10 cellular contexts compared by ENCODE assay signal in the genomic region with DNA sequence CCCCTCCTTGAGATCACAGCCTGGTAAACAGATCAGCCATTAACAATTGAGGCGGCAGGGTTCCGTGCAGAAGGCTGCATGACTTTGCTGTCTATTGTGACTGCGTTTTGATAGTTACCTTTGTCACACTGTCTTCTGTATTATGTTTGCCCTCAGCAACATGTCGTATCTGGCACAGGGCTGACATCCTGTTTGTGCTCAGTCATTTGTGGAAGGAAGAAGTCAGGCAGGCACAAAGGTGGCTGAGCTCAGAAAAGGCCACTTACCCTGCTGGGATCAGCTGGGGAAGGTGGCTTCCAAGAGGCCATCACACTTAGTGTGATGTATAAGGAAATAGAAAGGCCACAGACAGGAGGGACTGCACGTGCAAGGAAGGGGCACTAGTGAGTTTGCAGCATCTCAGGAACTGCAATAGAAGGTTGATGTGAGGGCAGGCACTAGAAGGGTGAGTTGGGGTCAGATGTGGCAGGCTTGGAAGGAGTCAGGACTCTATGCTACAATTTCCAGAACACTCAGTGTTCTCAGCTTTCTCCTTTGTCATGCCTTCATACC. TPM values are rescaled to one million over a fixed set of nuclear protein-coding genes. Genes with fewer than 3 reads are reported as not detected.
DNase-seq lines count a peak whose midpoint lies in the region; ATAC-seq and TF ChIP-seq lines count a peak whose summit lies in the region.
"Had no signal": no experiment of that assay in that cellular context is flagged by ENCODE, and none has a peak within 500 bp of the region (broad histone marks: within the 10 kb centered on the region; RNA-seq: fewer than 3 reads in every experiment).

No MANE protein-coding gene starts in this region.

- H3K27ac Mint-ChIP-seq in T-helper 17 cell: peak overlapping the region; percentile 19
- H3K27ac Mint-ChIP-seq in endodermal cell: no peak overlapping the region
- no peak overlapping the region for H3K27ac Mint-ChIP-seq in progenitor cell of endocrine pancreas

- H3K9ac ChIP-seq in stomach smooth muscle (ENCODE audit: low read length in 2 of 2): no peak overlapping the region
- no peak overlapping the region for H3K9ac ChIP-seq in endodermal cell (ENCODE audit: extremely low read depth, low read length, poor library complexity, severe bottlenecking)

- WGBS in endodermal cell (ENCODE audit: insufficient coverage in 1 of 2, insufficient read length in 1 of 2), 2 experiments: 76 to 90% methylated on average over 4 to 5 of the region's 5 CpGs

- TF ChIP-seq CTCF in endodermal cell (conservative IDR thresholded peaks at IDR 0.05) (no peak), progenitor cell of endocrine pancreas (IDR thresholded peaks at IDR 0.05; ENCODE audit: unreplicated experiment) (no peak)

- H3K27me3 ChIP-seq in stomach smooth muscle (ENCODE audit: control insufficient read depth in 1 of 2, insufficient read depth in 2 of 2, low read length in 2 of 2) (no peaks in the 10 kb centered on the region), endodermal cell (ENCODE audit: control insufficient read depth, insufficient read depth, low read length, poor library complexity, severe bottlenecking) (no peaks in the 10 kb centered on the region)
- H3K27me3 ChIP-seq: body of pancreas had no signal

- H3K4me3 ChIP-seq in stomach smooth muscle (ENCODE audit: low read length in 2 of 2): peak overlapping the region in 1 of 2 donors; percentile 54
- H3K4me3 ChIP-seq in endodermal cell (ENCODE audit: low read length): no peak overlapping the region
- H3K4me3 ChIP-seq: body of pancreas had no signal

- peak overlapping the region; percentile 71 for H3K4me3 Mint-ChIP-seq in T-helper 17 cell
- no peak overlapping the region for H3K4me3 Mint-ChIP-seq in endodermal cell
- no peak overlapping the region for H3K4me3 Mint-ChIP-seq in progenitor cell of endocrine pancreas (ENCODE audit: low read depth)

- ATAC-seq in T-helper 17 cell (peak; percentile 67), left colon (peak; percentile 72)
- ATAC-seq: body of pancreas had no signal

- peaks cover 70% of the 10 kb centered on the region for H3K4me1 ChIP-seq in stomach smooth muscle (ENCODE audit: control insufficient read depth, insufficient read depth, low read length)
- no peaks in the 10 kb centered on the region for H3K4me1 ChIP-seq in endodermal cell (ENCODE audit: control insufficient read depth, insufficient read depth, low read length)

- peaks cover 2% of the 10 kb centered on the region in 2 donors for H3K36me3 ChIP-seq in stomach smooth muscle (ENCODE audit: control insufficient read depth in 2 of 2, insufficient read depth in 2 of 2, low read length in 2 of 2)
- H3K36me3 ChIP-seq in endodermal cell (ENCODE audit: control insufficient read depth, insufficient read depth, low read length): peaks cover 25% of the 10 kb centered on the region

- DNase-seq in activated CD4-positive, alpha-beta T cell treated with anti-CD3 and anti-CD28 coated beads for 48 hours: peak; percentile 25
- no peak for DNase-seq in activated CD4-positive, alpha-beta T cell treated with anti-CD3 and anti-CD28 coated beads, Interleukin-2, amount 50 U/mL, for 4 hours
- DNase-seq in T-helper 17 cell (no peak), left colon (no peak), SIG-M5 (lab: John Stamatoyannopoulos, UW) (no peak), endodermal cell (no peak), progenitor cell of endocrine pancreas (ENCODE audit: low spot score, unreplicated experiment) (no peak)
- DNase-seq: activated CD4-positive, CD25-positive, alpha-beta regulatory T cell; body of pancreas had no signal

- no peaks in the 10 kb centered on the region for H3K9me3 ChIP-seq in T-helper 17 cell (ENCODE audit: control insufficient read depth, low read length, poor library complexity, severe bottlenecking)
- H3K9me3 ChIP-seq in stomach smooth muscle (ENCODE audit: control insufficient read depth in 2 of 2, low read length in 2 of 2): no peaks in the 10 kb centered on the region
- no peaks in the 10 kb centered on the region for H3K9me3 ChIP-seq in endodermal cell (ENCODE audit: control insufficient read depth, low read length)
- H3K9me3 ChIP-seq: body of pancreas had no signal

- peak overlapping the region; percentile 91 for H3K27ac ChIP-seq in stomach smooth muscle (ENCODE audit: low read length)
- no peak overlapping the region for H3K27ac ChIP-seq in endodermal cell (ENCODE audit: low read depth, low read length)
- H3K27ac ChIP-seq: body of pancreas had no signal

- H3K36me3 Mint-ChIP-seq in T-helper 17 cell (ENCODE audit: low read depth): peaks cover 11% of the 10 kb centered on the region
- peaks cover 42% of the 10 kb centered on the region for H3K36me3 Mint-ChIP-seq in endodermal cell (ENCODE audit: low read depth)
- peaks cover 15% of the 10 kb centered on the region for H3K36me3 Mint-ChIP-seq in progenitor cell of endocrine pancreas (ENCODE audit: insufficient read depth)

- H3K4me1 Mint-ChIP-seq in T-helper 17 cell (peaks cover 51% of the 10 kb centered on the region), endodermal cell (peaks cover 9% of the 10 kb centered on the region), progenitor cell of endocrine pancreas (ENCODE audit: low read depth) (peaks cover 2% of the 10 kb centered on the region)

- H3K27me3 Mint-ChIP-seq in T-helper 17 cell: no peaks in the 10 kb centered on the region
- H3K27me3 Mint-ChIP-seq in endodermal cell (ENCODE audit: insufficient read depth): no peaks in the 10 kb centered on the region
- H3K27me3 Mint-ChIP-seq in progenitor cell of endocrine pancreas: no peaks in the 10 kb centered on the region

- intact Hi-C loops in left colon (cut with DNase I, micrococcal nuclease): no loop called here

- H3K9me3 Mint-ChIP-seq in endodermal cell: no peaks in the 10 kb centered on the region
- peaks cover 5% of the 10 kb centered on the region for H3K9me3 Mint-ChIP-seq in progenitor cell of endocrine pancreas (ENCODE audit: low read depth)

RNA-seq across cellular contexts. Expression of gene PML, which starts 13.4 kb away (rescaled TPM):
- total RNA-seq in T-helper 17 cell (10 to 100 TPM; 47.6 to 52.6 TPM), left colon (10 to 100 TPM; 26.6 to 28.5 TPM), endodermal cell (10 to 100 TPM; 26.5 to 28.9 TPM), progenitor cell of endocrine pancreas (27.8 and 29.9 TPM in 2 replicates)
- 25.5 TPM for polyA plus RNA-seq in endodermal cell (2013, experiment 1 of 2)
- polyA plus RNA-seq in endodermal cell (2013, experiment 2 of 2): 23.7 TPM

RNA-seq across cellular contexts. Expression of gene STOML1, which starts 15.8 kb away (rescaled TPM):
- total RNA-seq in T-helper 17 cell (1 to 10 TPM; 3.7 to 5.6 TPM), left colon (10 to 100 TPM; 10.9 to 15.4 TPM), endodermal cell (1 to 10 TPM; 4.4 to 5.5 TPM), progenitor cell of endocrine pancreas (8.0 and 8.7 TPM in 2 replicates)
- polyA plus RNA-seq in endodermal cell (2013, experiment 1 of 2): 7.9 TPM
- 6.8 TPM for polyA plus RNA-seq in endodermal cell (2013, experiment 2 of 2)
